ENCODE assay signal across 9 cellular contexts in the genomic region with DNA sequence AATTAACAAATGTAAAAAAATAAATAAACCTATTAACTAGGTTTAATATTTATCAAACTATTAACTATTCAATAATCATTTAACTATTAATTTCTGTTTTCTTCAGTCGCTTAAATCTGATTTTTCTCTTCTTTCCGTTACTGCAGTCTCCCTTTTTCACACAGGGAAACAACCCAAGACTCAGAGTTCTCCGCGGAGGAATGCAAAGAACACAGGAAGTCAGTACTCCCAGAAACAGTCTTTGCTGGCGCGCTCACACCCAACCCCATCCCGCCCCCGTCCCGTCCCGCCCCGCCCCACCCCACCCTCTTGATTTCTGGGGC. TPM values are rescaled to one million over a fixed set of nuclear protein-coding genes. Genes with fewer than 3 reads are reported as not detected.
DNase-seq lines count a peak whose midpoint lies in the region; ATAC-seq and TF ChIP-seq lines count a peak whose summit lies in the region.
"Had no signal": no experiment of that assay in that cellular context is flagged by ENCODE, and none has a peak within 500 bp of the region (broad histone marks: within the 10 kb centered on the region; RNA-seq: fewer than 3 reads in every experiment).

No MANE protein-coding gene starts in this region.

- ATAC-seq in heart right ventricle (no peak), Right ventricle myocardium superior (ENCODE audit: poor library complexity) (no peak), GM21360 (IDR thresholded peaks at IDR 0.05; ENCODE audit: unreplicated experiment) (no peak)

- no peaks in the 10 kb centered on the region for H3K9me3 ChIP-seq in heart right ventricle
- H3K9me3 ChIP-seq in mononuclear cell (ENCODE audit: low read depth, low read length), result no peaks in the 10 kb centered on the region
- no peaks in the 10 kb centered on the region for H3K9me3 ChIP-seq in vagina

- intact Hi-C loops in heart right ventricle (cut with DNase I) (no loop called here), Right ventricle myocardium superior (cut with DNase I) (no loop called here), vagina (cut with DNase I) (no loop called here)

- TF ChIP-seq CTCF in heart right ventricle (IDR thresholded peaks at IDR 0.05) (no peak), brain microvascular endothelial cell (IDR thresholded peaks at IDR 0.05; ENCODE audit: low read depth, low read length, missing control alignments) (no peak), vagina (IDR thresholded peaks at IDR 0.05) (no peak)

- WGBS in heart right ventricle, 2 donors, result 1 to 3% methylated on average over 11 of the region's 11 CpGs

- H3K4me3 ChIP-seq in heart right ventricle (peak overlapping the region; percentile 46 to 97 (median 86)), brain microvascular endothelial cell (ENCODE audit: low read depth, low read length) (peak overlapping the region; percentile 32), mononuclear cell (ENCODE audit: low read length) (peak overlapping the region; percentile 86), vagina (peak overlapping the region; percentile 77 to 86)

- in situ Hi-C loops in brain microvascular endothelial cell (cut with HindIII; ENCODE audit: low pct_ligation_motif_present, low sequenced_read_pairs), result no loop called here

- DNase-seq in heart right ventricle (no peak), Right ventricle myocardium superior (no peak), brain microvascular endothelial cell (no peak), vagina (ENCODE audit: extremely low spot score in 2 of 2) (no peak), SKM-1 (lab: John Stamatoyannopoulos, UW; ENCODE audit: unreplicated experiment) (no peak)
- no peak for DNase-seq in stimulated activated CD4-positive, alpha-beta T cell treated with anti-CD3 and anti-CD28 coated beads, Interleukin-4, amount 100 ng/mL, for 1 hour

- H3K27ac ChIP-seq in heart right ventricle, result peak overlapping the region; percentile 49 to 87 (median 84)
- peak overlapping the region; percentile 80 for H3K27ac ChIP-seq in brain microvascular endothelial cell
- peak overlapping the region; percentile 87 for H3K27ac ChIP-seq in vagina

- peaks cover 0 to 35% (median 29%) of the 10 kb centered on the region in 9 donors for H3K36me3 ChIP-seq in heart right ventricle
- H3K36me3 ChIP-seq in brain microvascular endothelial cell (replicated peaks), result peaks cover 14% of the 10 kb centered on the region
- H3K36me3 ChIP-seq in vagina, result peaks cover 0 to 30% of the 10 kb centered on the region in 2 donors

- TF ChIP-seq POLR2A in vagina (IDR thresholded peaks at IDR 0.05), result no peak

- H3K4me1 ChIP-seq in heart right ventricle (peaks cover 5 to 46% (median 26%) of the 10 kb centered on the region in 9 donors), mononuclear cell (ENCODE audit: insufficient read depth, low read length) (peaks cover 53% of the 10 kb centered on the region), vagina (peaks cover 46% of the 10 kb centered on the region)

- H3K27me3 ChIP-seq in heart right ventricle (no peaks in the 10 kb centered on the region), brain microvascular endothelial cell (replicated peaks) (no peaks in the 10 kb centered on the region), mononuclear cell (ENCODE audit: insufficient read depth, low read length) (no peaks in the 10 kb centered on the region), vagina (no peaks in the 10 kb centered on the region)

RNA-seq across cellular contexts. Expression of a gene that starts 0.4 kb away (rescaled TPM):
- total RNA-seq in heart right ventricle (10 to 100 TPM; 28.8 to 56.4 (median 38.3) TPM), Right ventricle myocardium superior (41.7 TPM), mononuclear cell (50.6 TPM), vagina (77.1 TPM)
- polyA plus RNA-seq in heart right ventricle, result 10 to 100 TPM; 50.2 to 79.3 TPM

RNA-seq across cellular contexts. Expression of a gene that starts 9.7 kb away (rescaled TPM):
- total RNA-seq in heart right ventricle (not detected), Right ventricle myocardium superior (not detected), mononuclear cell (not detected), vagina (5.4 TPM)
- not detected for polyA plus RNA-seq in heart right ventricle
- total RNA-seq: LHCN-M2 had no signal

RNA-seq across cellular contexts. Expression of a gene that starts 34.1 kb away (rescaled TPM):
- total RNA-seq in heart right ventricle (1 to 10 TPM in 4 of 10 donors, not detected in 6; 1.2 to 7.8 (median 4.4) TPM), Right ventricle myocardium superior (2.5 TPM), mononuclear cell (38.3 TPM), vagina (1.5 TPM)
- 1 to 10 TPM; 2.9 to 4.4 TPM for polyA plus RNA-seq in heart right ventricle
- total RNA-seq: LHCN-M2 had no signal

RNA-seq across cellular contexts. Expression of a gene that starts 35.4 kb away (rescaled TPM):
- total RNA-seq in heart right ventricle (100 to 1,000 TPM; 242 to 420 (median 299) TPM), Right ventricle myocardium superior (327 TPM), mononuclear cell (9.7 TPM), vagina (307 TPM)
- 100 to 1,000 TPM; 286 to 293 TPM for polyA plus RNA-seq in heart right ventricle

RNA-seq across cellular contexts. Expression of a gene that starts 40.6 kb away (rescaled TPM):
- 1 to 10 TPM in 5 of 10 donors, under 1 TPM in 5; 0.28 to 3.2 (median 0.91) TPM for total RNA-seq in heart right ventricle
- 1 to 10 TPM in 1 of 2 donors, under 1 TPM in 1; 0.75 to 1.1 TPM for polyA plus RNA-seq in heart right ventricle
- 0.81 TPM for total RNA-seq in Right ventricle myocardium superior
- total RNA-seq in mononuclear cell, result not detected
- not detected for total RNA-seq in vagina
- total RNA-seq: LHCN-M2 had no signal

Comparison
In these comparisons a context has a peak if more than half of its experiments do, and no peak if none do; other contexts are left out.
1. H3K4me3 ChIP-seq: peak in every context shown above with its lines; median percentile 86 in heart right ventricle; 86 in mononuclear cell; 82 in vagina; 32 in brain microvascular endothelial cell.